In the genomic region with DNA sequence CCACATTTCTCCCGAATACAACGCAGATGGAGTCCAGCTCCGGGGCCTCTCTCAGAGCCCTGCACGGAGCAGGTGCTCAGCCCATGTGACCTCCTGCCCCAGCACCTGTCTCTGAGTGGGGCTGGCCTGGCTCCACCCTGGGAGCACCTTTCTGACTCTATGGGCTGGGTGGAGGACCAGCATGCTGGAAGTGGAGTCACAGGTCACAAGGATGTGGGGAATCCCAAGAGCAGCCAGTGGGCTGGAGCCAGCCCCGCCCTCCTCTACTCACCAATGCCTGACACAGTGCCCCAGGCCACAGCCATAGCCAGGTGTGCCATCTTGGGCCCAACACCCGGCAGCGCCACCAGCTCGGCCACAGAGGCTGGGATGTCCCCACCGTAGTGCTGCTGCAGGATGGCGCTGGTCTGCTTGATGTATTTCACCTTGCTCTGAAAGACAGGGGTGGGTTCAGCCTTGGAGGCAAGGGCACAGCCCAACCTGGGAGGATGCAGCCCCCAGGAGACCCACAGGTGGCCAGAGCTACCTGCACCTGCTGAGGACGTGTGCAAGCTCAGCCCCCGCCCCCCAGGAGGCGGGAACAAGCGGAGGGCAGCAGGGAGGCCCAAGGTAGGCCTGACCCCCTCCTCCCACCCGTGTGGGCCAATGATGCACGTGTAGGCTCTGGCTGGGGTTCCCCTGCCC, we compare ENCODE assay signal across 1 cellular context.
TF ChIP-seq lines count a peak whose summit lies in the region.

No MANE protein-coding gene starts in this region.

TF ChIP-seq in HEK293, 187 proteins besides CTCF, POLR2A, EP300 and RAD21 (continued from another document):
- TF ChIP-seq, protein P1, sequence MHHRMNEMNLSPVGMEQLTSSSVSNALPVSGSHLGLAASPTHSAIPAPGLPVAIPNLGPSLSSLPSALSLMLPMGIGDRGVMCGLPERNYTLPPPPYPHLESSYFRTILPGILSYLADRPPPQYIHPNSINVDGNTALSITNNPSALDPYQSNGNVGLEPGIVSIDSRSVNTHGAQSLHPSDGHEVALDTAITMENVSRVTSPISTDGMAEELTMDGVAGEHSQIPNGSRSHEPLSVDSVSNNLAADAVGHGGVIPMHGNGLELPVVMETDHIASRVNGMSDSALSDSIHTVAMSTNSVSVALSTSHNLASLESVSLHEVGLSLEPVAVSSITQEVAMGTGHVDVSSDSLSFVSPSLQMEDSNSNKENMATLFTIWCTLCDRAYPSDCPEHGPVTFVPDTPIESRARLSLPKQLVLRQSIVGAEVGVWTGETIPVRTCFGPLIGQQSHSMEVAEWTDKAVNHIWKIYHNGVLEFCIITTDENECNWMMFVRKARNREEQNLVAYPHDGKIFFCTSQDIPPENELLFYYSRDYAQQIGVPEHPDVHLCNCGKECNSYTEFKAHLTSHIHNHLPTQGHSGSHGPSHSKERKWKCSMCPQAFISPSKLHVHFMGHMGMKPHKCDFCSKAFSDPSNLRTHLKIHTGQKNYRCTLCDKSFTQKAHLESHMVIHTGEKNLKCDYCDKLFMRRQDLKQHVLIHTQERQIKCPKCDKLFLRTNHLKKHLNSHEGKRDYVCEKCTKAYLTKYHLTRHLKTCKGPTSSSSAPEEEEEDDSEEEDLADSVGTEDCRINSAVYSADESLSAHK (tag by site-specific recombination; IDR thresholded peaks at IDR 0.05), result no peak
- TF ChIP-seq SP2 (tag by site-specific recombination; IDR thresholded peaks at IDR 0.05) (peak; percentile 47), EGR2 (tag by site-specific recombination; IDR thresholded peaks at IDR 0.05; ENCODE audit: low read depth) (no peak), ZNF394 (tag by site-specific recombination; IDR thresholded peaks at IDR 0.05; ENCODE audit: borderline replicate concordance) (no peak), SCRT2 (tag by site-specific recombination; IDR thresholded peaks at IDR 0.05) (peak; percentile 51), ZNF621 (tag by site-specific recombination; IDR thresholded peaks at IDR 0.05) (no peak)
